Comparison of ENCODE assay signal across 8 cellular contexts in genomic region chr20:44646641-44647274, GRCh38. TPM values are rescaled to one million over a fixed set of nuclear protein-coding genes. Genes with fewer than 3 reads are reported as not detected.
DNase-seq lines count a peak whose midpoint lies in the region; ATAC-seq, FAIRE-seq and TF ChIP-seq lines count a peak whose summit lies in the region.

No MANE protein-coding gene starts in this region.

- H3K27ac ChIP-seq in HL-60 (replicated peaks) (peak overlapping the region; percentile 88), osteoblast (ENCODE audit: low read depth, low read length) (no peak overlapping the region), pancreas (peak overlapping the region in 1 of 4 donors; percentile 31)

- DNase-seq in ELR (ENCODE audit: low read depth) (peak; percentile 88), HL-60 (ENCODE audit: low read depth in 1 of 2, low spot score in 1 of 2) (peak; percentile 47 to 63), osteoblast (ENCODE audit: insufficient read length, low spot score, missing footprints) (peak; percentile 84), pancreas (no peak), NCI-H1092 treated with DMSO at 0.1 percent for 48 hours (lab: John Stamatoyannopoulos, UW) (no peak), DMS 273 treated with DMSO at 0.1 percent for 48 hours (lab: John Stamatoyannopoulos, UW) (no peak)
- no peak for DNase-seq in activated naive CD4-positive, alpha-beta T cell treated with anti-CD3 and anti-CD28 coated beads, Interleukin-2, amount 50 U/mL, for 72 hours (ENCODE audit: low spot score in 2 of 2)

- no peak for FAIRE-seq in pancreas (lab: Jason Lieb, UNC)

- no peaks in the 10 kb centered on the region for H3K27me3 ChIP-seq in HL-60 (ENCODE audit: insufficient read depth, poor library complexity, severe bottlenecking)
- no peaks in the 10 kb centered on the region for H3K27me3 ChIP-seq in osteoblast (ENCODE audit: insufficient read depth, low read length)
- no peaks in the 10 kb centered on the region for H3K27me3 ChIP-seq in pancreas

- peak overlapping the region; percentile 62 to 92 for H3K27ac Mint-ChIP-seq in activated naive CD4-positive, alpha-beta T cell treated with anti-CD3 and anti-CD28 coated beads, Interleukin-2, amount 50 U/mL, for 72 hours

- no peak overlapping the region for H3K4me2 ChIP-seq in osteoblast (ENCODE audit: insufficient read depth, low read length)

- no peak for TF ChIP-seq CTCF in HL-60 (IDR thresholded peaks at IDR 0.05; ENCODE audit: insufficient read depth, low read length)
- TF ChIP-seq CTCF in osteoblast (IDR thresholded peaks at IDR 0.05; ENCODE audit: extremely low read depth, low read depth, low read length) = no peak
- TF ChIP-seq CTCF in pancreas (IDR thresholded peaks at IDR 0.05) = no peak

- no peaks in the 10 kb centered on the region for H4K20me1 ChIP-seq in osteoblast (ENCODE audit: insufficient read depth, low read length)

- H3K9me3 ChIP-seq in osteoblast (ENCODE audit: low read depth, low read length) (no peaks in the 10 kb centered on the region), pancreas (no peaks in the 10 kb centered on the region)

- no peaks in the 10 kb centered on the region for H3K36me3 Mint-ChIP-seq in activated naive CD4-positive, alpha-beta T cell treated with anti-CD3 and anti-CD28 coated beads, Interleukin-2, amount 50 U/mL, for 72 hours

- H3K36me3 ChIP-seq in osteoblast (ENCODE audit: insufficient read depth, low read length) = no peaks in the 10 kb centered on the region
- no peaks in the 10 kb centered on the region for H3K36me3 ChIP-seq in pancreas

- H3K79me2 ChIP-seq in osteoblast (ENCODE audit: insufficient read depth, low read length) = no peaks in the 10 kb centered on the region

- peak; percentile 41 for ATAC-seq in GM19463 (IDR thresholded peaks at IDR 0.05; ENCODE audit: unreplicated experiment)
- peak; percentile 6 to 21 for ATAC-seq in activated naive CD4-positive, alpha-beta T cell treated with anti-CD3 and anti-CD28 coated beads, Interleukin-2, amount 50 U/mL, for 72 hours
- no peak for ATAC-seq in pancreas

- H3K4me3 ChIP-seq in HL-60 (replicated peaks; ENCODE audit: insufficient read depth, low read length) (no peak overlapping the region), osteoblast (ENCODE audit: insufficient read depth, low read length) (no peak overlapping the region), pancreas (no peak overlapping the region)

- H3K4me1 ChIP-seq in osteoblast (ENCODE audit: insufficient read depth, low read length) (peaks cover 40% of the 10 kb centered on the region), pancreas (peaks cover 11 to 21% (median 18%) of the 10 kb centered on the region in 3 donors)

- H2AFZ ChIP-seq in osteoblast (ENCODE audit: low read length) = no peak overlapping the region

- intact Hi-C loops in pancreas (cut with DNase I) = no loop called here

- 87 to 90% methylated on average over 10 of the region's 10 CpGs for WGBS in pancreas, 2 donors

- H3K9me3 Mint-ChIP-seq in activated naive CD4-positive, alpha-beta T cell treated with anti-CD3 and anti-CD28 coated beads, Interleukin-2, amount 50 U/mL, for 72 hours = no peaks in the 10 kb centered on the region

RNA-seq across cellular contexts. Expression of gene ADA, which starts 4.7 kb away (rescaled TPM):
- 10 to 100 TPM; 33.4 to 54.9 TPM for total RNA-seq in activated naive CD4-positive, alpha-beta T cell treated with anti-CD3 and anti-CD28 coated beads, Interleukin-2, amount 50 U/mL, for 72 hours
- 15.9 and 37.1 TPM in 2 replicates for total RNA-seq in osteoblast
- 1 to 10 TPM; 2.9 to 5.9 (median 3.2) TPM for total RNA-seq in pancreas
- 1 to 10 TPM; 5.1 to 6.0 TPM for polyA plus RNA-seq in pancreas

Comparison
In these comparisons a context has a peak if more than half of its experiments do, and no peak if none do; other contexts are left out.
1. DNase-seq: peak in ELR (single experiment), HL-60 (2 of 2) and osteoblast (single experiment); none in activated naive CD4-positive, alpha-beta T cell treated with anti-CD3 and anti-CD28 coated beads, Interleukin-2, amount 50 U/mL, for 72 hours (0 of 2), pancreas (0 of 6), NCI-H1092 treated with DMSO at 0.1 percent for 48 hours (single experiment) and DMS 273 treated with DMSO at 0.1 percent for 48 hours (single experiment).
2. ATAC-seq: peak in GM19463 (single experiment) and activated naive CD4-positive, alpha-beta T cell treated with anti-CD3 and anti-CD28 coated beads, Interleukin-2, amount 50 U/mL, for 72 hours (2 of 2); none in pancreas (0 of 4).